12 cellular contexts compared by ENCODE assay signal in the genomic region with DNA sequence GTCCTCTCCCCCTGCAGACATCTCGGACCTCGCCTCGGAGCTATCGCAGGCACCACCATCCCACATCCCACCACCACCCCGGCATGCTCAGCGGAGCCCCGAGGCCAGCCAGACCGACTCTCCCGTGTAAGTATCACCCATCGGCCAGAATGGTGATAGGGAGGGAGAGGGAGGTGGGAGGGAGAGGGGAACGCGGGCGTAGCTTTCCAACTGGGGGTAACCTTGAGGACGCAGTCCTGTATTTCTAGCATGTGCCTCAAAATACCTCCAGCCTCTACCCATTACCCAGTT. TPM values are rescaled to one million over a fixed set of nuclear protein-coding genes. Genes with fewer than 3 reads are reported as not detected.
"Had no signal": no experiment of that assay in that cellular context is flagged by ENCODE, and none has a peak within 500 bp of the region (broad histone marks: within the 10 kb centered on the region; RNA-seq: fewer than 3 reads in every experiment).

No MANE protein-coding gene starts in this region.

- H3K36me3 ChIP-seq: HAP-1 had no signal

- DNase-seq: GM23248, GOT3, H7, H9, HCEC 1CT, HFFc6 had no signal

- H3K9me3 ChIP-seq: HAP-1 had no signal

- FAIRE-seq: H1, H54 had no signal

- H3K9ac ChIP-seq: GM23248 had no signal

- H3K27ac ChIP-seq: GM23248 had no signal

- H3K4me3 ChIP-seq: GM23248, GM23338, HAP-1 had no signal

- H3K4me1 ChIP-seq: HAP-1 had no signal

- ATAC-seq: GM23338, HCT116 had no signal

- H3K4me2 ChIP-seq: GM23338 had no signal

- H2AFZ ChIP-seq: GM23248, GM23338 had no signal

RNA-seq across cellular contexts. Expression of a gene that starts 26.1 kb away (rescaled TPM):
- total RNA-seq: GM23248, H4, HFFc6 had no signal
- polyA plus RNA-seq: GM23248 had no signal

RNA-seq across cellular contexts. Expression of a gene that starts 37.8 kb away (rescaled TPM):
- total RNA-seq: GM23248, GM23338, H1, H4, H7, H9, HFFc6 had no signal
- polyA plus RNA-seq: GM23248 had no signal
